24 cellular contexts compared by ENCODE assay signal in genomic region chr6:56278186-56278585, GRCh38. TPM values are rescaled to one million over a fixed set of nuclear protein-coding genes. Genes with fewer than 3 reads are reported as not detected.
DNase-seq lines count a peak whose midpoint lies in the region; ATAC-seq and TF ChIP-seq lines count a peak whose summit lies in the region.
"Had no signal": no experiment of that assay in that cellular context is flagged by ENCODE, and none has a peak within 500 bp of the region (broad histone marks: within the 10 kb centered on the region; RNA-seq: fewer than 3 reads in every experiment).

No MANE protein-coding gene starts in this region.

- no peak for ATAC-seq in left ventricle myocardium superior
- ATAC-seq: heart left ventricle; naive thymus-derived CD4-positive, alpha-beta T cell; stimulated activated naive CD8-positive, alpha-beta T cell treated with anti-CD3 and anti-CD28 coated beads, Interleukin-15, amount 100 ng/mL, for 72 hours had no signal

- DNase-seq in COR-L47 (lab: John Stamatoyannopoulos, UW) (peak; percentile 75), NCI-H1930 (lab: John Stamatoyannopoulos, UW) (peak; percentile 70 to 83), SJSA1 (ENCODE audit: low read depth in 1 of 2, low spot score in 2 of 2) (peak in 1 of 2 experiments; percentile 59), iPS-NIHi7 (ENCODE audit: extremely low spot score) (peak; percentile 14), NCI-H82 (lab: John Stamatoyannopoulos, UW) (no peak), HK-2 (ENCODE audit: unreplicated experiment) (no peak), left ventricle myocardium superior (no peak), stomach (no peak)
- DNase-seq: activated CD4-positive, CD25-positive, alpha-beta regulatory T cell; activated CD8-positive, alpha-beta memory T cell treated with anti-CD3 and anti-CD28 coated beads for 24 hours; activated naive CD4-positive, alpha-beta T cell treated with anti-CD3 and anti-CD28 coated beads, Interleukin-2, amount 10 ng/mL, durations not matched to agents 7 days and 5 days; activated T-cell treated with anti-CD3 and anti-CD28 coated beads, Interleukin-2, amount 50 U/mL, for 48 hours; GF-D8; heart left ventricle; naive thymus-derived CD4-positive, alpha-beta T cell; NCI-H2029 treated with DMSO at 0.1 percent for 48 hours; NCI-H526; PC-9; stimulated activated CD4-positive, alpha-beta T cell treated with anti-CD3 and anti-CD28 coated beads, Interleukin-2, amount 100 ng/mL, for 48 hours; stimulated activated naive CD8-positive, alpha-beta T cell treated with anti-CD3 and anti-CD28 coated beads, Interleukin-15, amount 100 ng/mL, for 72 hours; trophoblast cell had no signal

- TF ChIP-seq CTCF in stomach (IDR thresholded peaks at IDR 0.05) = no peak

- no peak overlapping the region for H3K4me3 ChIP-seq in SJSA1
- no peak overlapping the region for H3K4me3 ChIP-seq in stomach
- H3K4me3 ChIP-seq: ascending aorta; BLaER1 treated with 17β-estradiol and CSF1 and Interleukin-3, amounts not matched to agents 10 nM and 100 nM; heart left ventricle; PC-9 had no signal

- H3K27me3 ChIP-seq in SJSA1 (replicated peaks) (no peaks in the 10 kb centered on the region), stomach (no peaks in the 10 kb centered on the region)
- H3K27me3 ChIP-seq: ascending aorta; BLaER1 treated with 17β-estradiol and CSF1 and Interleukin-3, amounts not matched to agents 10 nM and 100 nM; heart left ventricle had no signal

- TF ChIP-seq EP300 in stomach (IDR thresholded peaks at IDR 0.05) = no peak

- TF ChIP-seq POLR2A in stomach (IDR thresholded peaks at IDR 0.05) = no peak

- WGBS in stomach, 5 donors = 35 to 61% (median 45%) methylated on average over 2 of the region's 2 CpGs

- H3K4me1 ChIP-seq in SJSA1 (replicated peaks) (peaks cover 38% of the 10 kb centered on the region), stomach (no peaks in the 10 kb centered on the region)
- H3K4me1 ChIP-seq: ascending aorta; BLaER1 treated with 17β-estradiol and CSF1 and Interleukin-3, amounts not matched to agents 10 nM and 100 nM; heart left ventricle had no signal

- H3K27ac ChIP-seq in SJSA1 (peak overlapping the region; percentile 35), stomach (no peak overlapping the region)
- H3K27ac ChIP-seq: ascending aorta; BLaER1 treated with 17β-estradiol and CSF1 and Interleukin-3, amounts not matched to agents 10 nM and 100 nM; heart left ventricle; PC-9 had no signal

- intact Hi-C loops in left ventricle myocardium superior (cut with micrococcal nuclease) = no loop called here
- intact Hi-C loops in stomach (cut with DNase I; ENCODE audit: low total_unique reads) = no loop called here

- no peaks in the 10 kb centered on the region for H3K36me3 ChIP-seq in SJSA1
- H3K36me3 ChIP-seq in stomach = no peaks in the 10 kb centered on the region
- H3K36me3 ChIP-seq: ascending aorta; BLaER1 treated with 17β-estradiol and CSF1 and Interleukin-3, amounts not matched to agents 10 nM and 100 nM; heart left ventricle had no signal

- H3K9me3 ChIP-seq in SJSA1 (replicated peaks) = 0 out of 2 replicates have a peak, but pooled peaks cover 2% of the 10 kb centered on the region
- H3K9me3 ChIP-seq in stomach = no peaks in the 10 kb centered on the region
- H3K9me3 ChIP-seq: ascending aorta had no signal

RNA-seq across cellular contexts. Expression of gene COL21A1, which starts 30.8 kb away (rescaled TPM):
- total RNA-seq in SJSA1 (2014; rRNA removed; shearing (Covaris generic)) = 5.0 and 12.6 TPM in 2 replicates
- 23.2 TPM for total RNA-seq in left ventricle myocardium superior
- total RNA-seq in stomach = 10 to 100 TPM in 1 of 5 donors, 1 to 10 TPM in 3, not detected in 1; 4.1 to 69.4 (median 6.1) TPM
- 1 to 10 TPM in 2 of 3 donors, under 1 TPM in 1; 0.31 to 1.8 (median 1.4) TPM for polyA plus RNA-seq in stomach
- total RNA-seq: naive thymus-derived CD4-positive, alpha-beta T cell; PC-9 had no signal
- polyA plus RNA-seq: IgD-negative memory B cell; naive thymus-derived CD4-positive, alpha-beta T cell had no signal

Comparison
In these comparisons a context has a peak if more than half of its experiments do, and no peak if none do; other contexts are left out.
1. DNase-seq: peak in COR-L47 (single experiment), NCI-H1930 (2 of 2) and iPS-NIHi7 (single experiment); none in NCI-H82 (single experiment), HK-2 (single experiment), left ventricle myocardium superior (single experiment) and stomach (single experiment).